Comparison of ENCODE assay signal across 12 cellular contexts in genomic region chr12:122437656-122438121, GRCh38. TPM values are rescaled to one million over a fixed set of nuclear protein-coding genes. Genes with fewer than 3 reads are reported as not detected.
A peak's percentile ranks its signal among the peaks of the same experiment; 100 is the strongest.
DNase-seq lines count a peak whose midpoint lies in the region; ATAC-seq, FAIRE-seq and TF ChIP-seq lines count a peak whose summit lies in the region.
"Had no signal": no experiment of that assay in that cellular context is flagged by ENCODE, and none has a peak within 500 bp of the region (broad histone marks: within the 10 kb centered on the region; RNA-seq: fewer than 3 reads in every experiment).

No MANE protein-coding gene starts in this region.

- no peak overlapping the region for H3K9ac ChIP-seq in HepG2 (ENCODE audit: insufficient read depth, low read depth, low read length)

- no peaks in the 10 kb centered on the region for H3K4me1 Mint-ChIP-seq in stimulated activated memory B cell treated with anti-CD40 and anti-IgM and Interleukin-4, amounts not matched to agents 10 μg/mL and 1 μg/mL and 100 μg/mL, for 72 hours

- DNase-seq in DMS153 treated with DMSO at 0.1 percent for 48 hours (lab: John Stamatoyannopoulos, UW; ENCODE audit: unreplicated experiment) (peak; percentile 6), DMS153 (lab: John Stamatoyannopoulos, UW) (no peak), breast epithelium (ENCODE audit: low spot score in 2 of 2) (peak in 1 of 2 donors; percentile 47), HepG2 (ENCODE audit: low spot score) (no peak), urothelium cell line (ENCODE audit: low spot score) (peak; percentile 69), HT-29 (ENCODE audit: low spot score) (no peak), dedifferentiated amniotic fluid mesenchymal stem cell (ENCODE audit: extremely low spot score) (no peak)
- DNase-seq: activated CD4-positive, alpha-beta T cell treated with anti-CD3 and anti-CD28 coated beads for 4 hours had no signal

- no peaks in the 10 kb centered on the region for H3K36me3 Mint-ChIP-seq in stimulated activated memory B cell treated with anti-CD40 and anti-IgM and Interleukin-4, amounts not matched to agents 10 μg/mL and 1 μg/mL and 100 μg/mL, for 72 hours

- 60% methylated on average over 7 of the region's 8 CpGs for WGBS in HepG2 (ENCODE audit: low lambda C conversion rate)

- no peaks in the 10 kb centered on the region for H3K9me3 Mint-ChIP-seq in stimulated activated memory B cell treated with anti-CD40 and anti-IgM and Interleukin-4, amounts not matched to agents 10 μg/mL and 1 μg/mL and 100 μg/mL, for 72 hours

- H3K79me2 ChIP-seq in HepG2 (ENCODE audit: insufficient read depth, low read length), result no peaks in the 10 kb centered on the region

- BruUV-seq in HepG2 (replicated peaks; lab: Mats Ljungman, UMichigan), result no TSS peak

- intact Hi-C loops in breast epithelium (cut with DNase I; ENCODE audit: low total_unique reads), result no loop called here
- intact Hi-C loops in HepG2 (cut with micrococcal nuclease; ENCODE audit: unreplicated experiment), result no loop called here

- CTCF ChIA-PET in HepG2 (lab: Yijun Ruan, JAX; ENCODE audit: low intra/inter-chr PET ratio, low total read pairs), result no interaction called here

- H3K4me2 ChIP-seq in HepG2 (ENCODE audit: low read depth, low read length), result peak overlapping the region; percentile 23

- H3K4me3 ChIP-seq in breast epithelium (peak overlapping the region in 1 of 3 donors; percentile 0), HepG2 (replicated peaks in 1 of 3; ENCODE audit: insufficient read depth in 1 of 3, low read depth in 2 of 3, low read length in 3 of 3) (no peak overlapping the region)

- no peak overlapping the region for H3K4me3 Mint-ChIP-seq in stimulated activated memory B cell treated with anti-CD40 and anti-IgM and Interleukin-4, amounts not matched to agents 10 μg/mL and 1 μg/mL and 100 μg/mL, for 72 hours

- no peaks in the 10 kb centered on the region for H3K27me3 ChIP-seq in breast epithelium
- H3K27me3 ChIP-seq in HepG2 (ENCODE audit: control insufficient read depth in 1 of 2, insufficient read depth in 2 of 2, low read length in 2 of 2), result peaks cover 0 to 2% of the 10 kb centered on the region in 2 experiments; a peak in 1 of 5 replicates

- in situ Hi-C loops in HepG2 (cut with HindIII; ENCODE audit: extremely low pct_ligation_motif_present, low pct_unique_long_range_greater_than_20kb), result no loop called here

- ATAC-seq in HepG2, result peak; percentile 40; the same call in 2 of the 3 replicates
- no peak for ATAC-seq in stimulated activated memory B cell treated with anti-CD40 and anti-IgM and Interleukin-4, amounts not matched to agents 10 μg/mL and 1 μg/mL and 100 μg/mL, for 72 hours

- H3K36me3 ChIP-seq in breast epithelium (no peaks in the 10 kb centered on the region), HepG2 (replicated peaks in 1 of 2; ENCODE audit: control insufficient read depth in 1 of 2, insufficient read depth in 2 of 2, low read length in 2 of 2) (no peaks in the 10 kb centered on the region)

- TF ChIP-seq EP300 in HepG2 (IDR thresholded peaks at IDR 0.05; ENCODE audit: low read depth in 2 of 2, low read length in 2 of 2), result no peak
- TF ChIP-seq EP300 in HepG2 (CRISPR knock-in tag; IDR thresholded peaks at IDR 0.05; ENCODE audit: borderline replicate concordance), result no peak

- no peaks in the 10 kb centered on the region for H3K4me1 ChIP-seq in breast epithelium
- H3K4me1 ChIP-seq in HepG2 (ENCODE audit: insufficient read depth, low read length), result peaks cover 18% of the 10 kb centered on the region

- POLR2A ChIA-PET in HepG2 (lab: Yijun Ruan, JAX), result interaction anchor here (0.9 kb wide), 1 partner anchor 63 kb away, joined by 3 read pairs; the partner anchor contains the start of gene ZCCHC8

- TF ChIP-seq CTCF in breast epithelium (IDR thresholded peaks at IDR 0.05) (no peak), HepG2 (CRISPR knock-in tag; IDR thresholded peaks at IDR 0.05) (no peak)

- no peaks in the 10 kb centered on the region for H3K9me3 ChIP-seq in breast epithelium
- H3K9me3 ChIP-seq in HepG2 (ENCODE audit: low read length), result no peaks in the 10 kb centered on the region

- TF ChIP-seq POLR2A in breast epithelium (IDR thresholded peaks at IDR 0.05) (no peak), HepG2 (IDR thresholded peaks at IDR 0.05; ENCODE audit: insufficient read depth in 1 of 2, low read depth in 2 of 2, low read length in 2 of 2) (no peak)

- TF ChIP-seq RAD21 in HepG2 (CRISPR knock-in tag; IDR thresholded peaks at IDR 0.05), result no peak

- peak overlapping the region; percentile 23 to 54 for H3K27ac ChIP-seq in breast epithelium
- H3K27ac ChIP-seq in HepG2 (ENCODE audit: extremely low read length, insufficient read depth, low read length), result no peak overlapping the region

- FAIRE-seq in HepG2 (lab: Jason Lieb, UNC) (no peak), urothelium cell line (lab: Jason Lieb, UNC) (no peak)
- FAIRE-seq: A204.1, endometrium, GM19239 had no signal

- no peaks in the 10 kb centered on the region for H4K20me1 ChIP-seq in HepG2 (ENCODE audit: insufficient read depth, low read length)

- H2AFZ ChIP-seq in HepG2 (ENCODE audit: low read length), result no peak overlapping the region

- H3K27ac Mint-ChIP-seq in stimulated activated memory B cell treated with anti-CD40 and anti-IgM and Interleukin-4, amounts not matched to agents 10 μg/mL and 1 μg/mL and 100 μg/mL, for 72 hours, result no peak overlapping the region

- H3K27me3 Mint-ChIP-seq in stimulated activated memory B cell treated with anti-CD40 and anti-IgM and Interleukin-4, amounts not matched to agents 10 μg/mL and 1 μg/mL and 100 μg/mL, for 72 hours, result no peaks in the 10 kb centered on the region

TF ChIP-seq in HepG2, 621 proteins besides CTCF, POLR2A, EP300 and RAD21:
- no peak for TF ChIP-seq BCL6 (CRISPR knock-in tag; IDR thresholded peaks at IDR 0.05)
- no peak for TF ChIP-seq ZNF225 (CRISPR knock-in tag; IDR thresholded peaks at IDR 0.05)
- TF ChIP-seq RBM39 (IDR thresholded peaks at IDR 0.05; ENCODE audit: low read depth, low read length, poor library complexity, severe bottlenecking), result no peak
- no peak for TF ChIP-seq MLLT10 (CRISPR knock-in tag; IDR thresholded peaks at IDR 0.05)
TF ChIP-seq in HepG2: peak in this region for 0.

RNA-seq across cellular contexts. Expression of gene CLIP1, which starts 15.2 kb away (rescaled TPM):
- total RNA-seq in breast epithelium (100 to 1,000 TPM in 2 of 3 donors, 10 to 100 TPM in 1; 86.9 to 126 (median 108) TPM), HepG2 (2016; rRNA removed; fragmentation: Illumina TruSeq; extraction: Trizol) (28.9 and 30.2 TPM in 2 replicates)
- 16.2 and 21.0 TPM in 2 replicates for total RNA-seq in HepG2 (2016; cell fraction: cytosol; rRNA removed; fragmentation: Illumina TruSeq; extraction: Trizol; ENCODE audit: low read depth)
- 26.9 and 28.6 TPM in 2 replicates for total RNA-seq in HepG2 (2016; cell fraction: insoluble cytoplasmic fraction; rRNA removed; fragmentation: Illumina TruSeq; extraction: Trizol)
- 15.5 and 15.9 TPM in 2 replicates for total RNA-seq in HepG2 (2016; cell fraction: membrane; rRNA removed; fragmentation: Illumina TruSeq; extraction: Trizol)
- total RNA-seq in HepG2 (2016; cell fraction: nucleus; rRNA removed; fragmentation: Illumina TruSeq; extraction: Trizol), result 33.5 and 40.7 TPM in 2 replicates
- 42.8 and 43.7 TPM in 2 replicates for polyA plus RNA-seq in HepG2 (2011; rRNA removed)
- polyA plus RNA-seq in HepG2 (2011; cell fraction: cytosol; rRNA removed), result 26.7 and 33.0 TPM in 2 replicates
- 30.4 and 31.8 TPM in 2 replicates for polyA plus RNA-seq in HepG2 (2011; cell fraction: nucleus; rRNA removed)
- 21.0 and 26.9 TPM in 2 replicates for polyA plus RNA-seq in HepG2 (2012)
- polyA plus RNA-seq in HepG2 (2016; cell fraction: cytosol; fragmentation: Illumina TruSeq; extraction: Trizol; ENCODE audit: low read depth), result 0.83 and 0.97 TPM in 2 replicates
- polyA plus RNA-seq in HepG2 (2016; cell fraction: insoluble cytoplasmic fraction; fragmentation: Illumina TruSeq; extraction: Trizol; ENCODE audit: low read depth), result 22.9 and 23.8 TPM in 2 replicates
- 3.9 and 5.6 TPM in 2 replicates for polyA plus RNA-seq in HepG2 (2016; cell fraction: membrane; fragmentation: Illumina TruSeq; extraction: Trizol; ENCODE audit: low read depth)
- polyA plus RNA-seq in HepG2 (2016; cell fraction: nucleus; fragmentation: Illumina TruSeq; extraction: Trizol; ENCODE audit: insufficient read depth, low read depth), result 35.5 and 36.6 TPM in 2 replicates
- 62.5 and 153 TPM in 2 replicates for polyA minus RNA-seq in HepG2 (2011; rRNA and poly(A)+ RNA removed; ENCODE audit: low replicate concordance)
- polyA minus RNA-seq in HepG2 (2011; cell fraction: cytosol; rRNA and poly(A)+ RNA removed), result 23.9 and 31.3 TPM in 2 replicates
- 47.6 and 65.9 TPM in 2 replicates for polyA minus RNA-seq in HepG2 (2011; cell fraction: nucleus; rRNA and poly(A)+ RNA removed)
- total RNA-seq in HT-29 (2014; rRNA removed; shearing (Covaris generic)), result 23.3 and 26.6 TPM in 2 replicates

Comparison
In these comparisons a context has a peak if more than half of its experiments do, and no peak if none do; other contexts are left out.
1. DNase-seq: peak in DMS153 treated with DMSO at 0.1 percent for 48 hours (single experiment) and urothelium cell line (single experiment); none in DMS153 (single experiment), HepG2 (single experiment), HT-29 (single experiment) and dedifferentiated amniotic fluid mesenchymal stem cell (single experiment).